Comparison of ENCODE assay signal across 8 cellular contexts in genomic region chr14:69460093-69460701, GRCh38. TPM values are rescaled to one million over a fixed set of nuclear protein-coding genes. Genes with fewer than 3 reads are reported as not detected.
DNase-seq lines count a peak whose midpoint lies in the region; ATAC-seq, FAIRE-seq and TF ChIP-seq lines count a peak whose summit lies in the region.

No MANE protein-coding gene starts in this region.

- H3K36me3 Mint-ChIP-seq in natural killer cell, result peaks cover 20% of the 10 kb centered on the region

- peak; percentile 62 for TF ChIP-seq CTCF in natural killer cell (IDR thresholded peaks at IDR 0.05)

- H3K4me1 Mint-ChIP-seq in natural killer cell, result no peaks in the 10 kb centered on the region

- peak; percentile 67 to 84 (median 82) for ATAC-seq in natural killer cell

- H3K9me3 Mint-ChIP-seq in natural killer cell, result no peaks in the 10 kb centered on the region

- peak; percentile 44 for DNase-seq in DMS153 treated with DMSO at 0.1 percent for 48 hours (lab: John Stamatoyannopoulos, UW; ENCODE audit: unreplicated experiment)
- DNase-seq in HTR-8/SVneo (ENCODE audit: insufficient read length, low spot score), result peak; percentile 98
- DNase-seq in NOMO-1 treated with DMSO at 0.1 percent for 48 hours (lab: John Stamatoyannopoulos, UW; ENCODE audit: unreplicated experiment), result peak; percentile 86
- DNase-seq in activated T-cell treated with anti-CD3 and anti-CD28 coated beads for 1 hour (ENCODE audit: low read depth), result peak; percentile 18
- DNase-seq in erythroblast (lab: John Stamatoyannopoulos, UW), result peak; percentile 65 to 78
- no peak for DNase-seq in natural killer cell
- peak in 30 of 49 donors; percentile 1 to 59 (median 20) for DNase-seq in substantia nigra (lab: John Stamatoyannopoulos, UW)
- no peak for DNase-seq in posterior vena cava (ENCODE audit: low spot score)

- no peaks in the 10 kb centered on the region for H3K27me3 Mint-ChIP-seq in natural killer cell (ENCODE audit: low read depth in 2 of 2)

- no peak overlapping the region for H3K4me3 Mint-ChIP-seq in natural killer cell

- FAIRE-seq in HTR-8/SVneo (lab: Jason Lieb, UNC), result peak; percentile 99

- TF ChIP-seq POLR2A in erythroblast (IDR thresholded peaks at IDR 0.05; ENCODE audit: low read length), result no peak

- no peak overlapping the region for H3K27ac ChIP-seq in substantia nigra (ENCODE audit: low read depth, low read length, poor library complexity, severe bottlenecking)

- peak overlapping the region in 1 of 2 donors; percentile 38 for H3K27ac Mint-ChIP-seq in natural killer cell

- intact Hi-C loops in natural killer cell (cut with micrococcal nuclease) (loop anchor here (1.0 kb wide), 2 partner anchors 218 to 331 kb away; no protein-coding TSS in a partner anchor), posterior vena cava (cut with DNase I) (loop anchor here in 1 of 2 donors (10.0 kb wide), 1 partner anchor 215 kb away; no protein-coding TSS in a partner anchor)

RNA-seq across cellular contexts. Expression of gene PLEKHD1, which starts 24.3 kb away (rescaled TPM):
- total RNA-seq in natural killer cell (1 to 10 TPM in 1 of 3 donors, under 1 TPM in 2; 0.78 to 1.0 (median 0.93) TPM), posterior vena cava (under 1 TPM; 0.10 to 0.14 TPM)

Comparison
In these comparisons a context has a peak if more than half of its experiments do, and no peak if none do; other contexts are left out.
1. DNase-seq: peak in DMS153 treated with DMSO at 0.1 percent for 48 hours (single experiment), HTR-8/SVneo (single experiment), NOMO-1 treated with DMSO at 0.1 percent for 48 hours (single experiment), activated T-cell treated with anti-CD3 and anti-CD28 coated beads for 1 hour (single experiment), erythroblast (2 of 2) and substantia nigra (30 of 49); none in natural killer cell (single experiment) and posterior vena cava (single experiment).